Comparison of ENCODE assay signal across 6 cellular contexts in genomic region chr16:20569117-20569651, GRCh38. TPM values are rescaled to one million over a fixed set of nuclear protein-coding genes. Genes with fewer than 3 reads are reported as not detected.
"Had no signal": no experiment of that assay in that cellular context is flagged by ENCODE, and none has a peak within 500 bp of the region (broad histone marks: within the 10 kb centered on the region; RNA-seq: fewer than 3 reads in every experiment).

No MANE protein-coding gene starts in this region.

RNA-seq across cellular contexts. Expression of gene ACSM2B, which starts 7.0 kb away (rescaled TPM):
- total RNA-seq: GM23248, H4, H7, HFFc6, HT1080, IMR-90 had no signal
- polyA plus RNA-seq: GM23248, IMR-90 had no signal
